Comparison of ENCODE assay signal across 10 cellular contexts in genomic region chr17:7587831-7588230, GRCh38. TPM values are rescaled to one million over a fixed set of nuclear protein-coding genes. Genes with fewer than 3 reads are reported as not detected.
DNase-seq lines count a peak whose midpoint lies in the region; ATAC-seq and TF ChIP-seq lines count a peak whose summit lies in the region.
"Had no signal": no experiment of that assay in that cellular context is flagged by ENCODE, and none has a peak within 500 bp of the region (broad histone marks: within the 10 kb centered on the region; RNA-seq: fewer than 3 reads in every experiment).

No MANE protein-coding gene starts in this region.

- H3K9me3 Mint-ChIP-seq in GM23338, result no peaks in the 10 kb centered on the region
- H3K9me3 Mint-ChIP-seq: activated naive CD8-positive, alpha-beta T cell treated with anti-CD3 and anti-CD28 coated beads, Interleukin-2, amount 10 ng/mL, durations not matched to agents 7 days and 5 days had no signal

- H3K9me2 ChIP-seq in GM23338 (ENCODE audit: insufficient read depth), result no peaks in the 10 kb centered on the region; the same call in 1 of the 2 replicates

- no peak for TF ChIP-seq POLR2A in esophagus muscularis mucosa (IDR thresholded peaks at IDR 0.05; ENCODE audit: low read depth)
- no peak for TF ChIP-seq POLR2A in gastrocnemius medialis (IDR thresholded peaks at IDR 0.05)

- no peak for TF ChIP-seq EP300 in esophagus muscularis mucosa (IDR thresholded peaks at IDR 0.05)

- peaks cover 31% of the 10 kb centered on the region for H3F3A ChIP-seq in GM23338 (replicated peaks; ENCODE audit: low read depth)

- peaks cover 21% of the 10 kb centered on the region for H3K79me2 ChIP-seq in GM23338 (replicated peaks; ENCODE audit: insufficient read depth)

- H2AFZ ChIP-seq in GM23338, result no peak overlapping the region

- in situ Hi-C loops in gastrocnemius medialis (cut with MboI; ENCODE audit: low sequenced_read_pairs in 4 of 4), result no loop called here

- 41% methylated on average over 3 of the region's 5 CpGs for WGBS in esophagus muscularis mucosa

- ATAC-seq in GM23338 (no peak), RWPE2 (ENCODE audit: low read depth) (peak; percentile 33), gastrocnemius medialis (no peak), GM21390 (IDR thresholded peaks at IDR 0.05; ENCODE audit: unreplicated experiment) (no peak), HG03196 (IDR thresholded peaks at IDR 0.05; ENCODE audit: unreplicated experiment) (no peak), HG03354 (IDR thresholded peaks at IDR 0.05; ENCODE audit: poor library complexity, severe bottlenecking, unreplicated experiment) (no peak)

- intact Hi-C loops in esophagus muscularis mucosa (cut with DNase I) (loop anchor here (2.0 kb wide), 1 partner anchor 73 kb away; no protein-coding TSS in a partner anchor), gastrocnemius medialis (cut with DNase I; ENCODE audit: low total_unique reads) (loop anchor here (2.0 kb wide), 1 partner anchor 27 kb away; the partner anchor contains the start of gene SENP3)

- peak overlapping the region; percentile 46; the same call in 2 of the 3 replicates for H3K4me3 Mint-ChIP-seq in GM23338
- H3K4me3 Mint-ChIP-seq: activated naive CD8-positive, alpha-beta T cell treated with anti-CD3 and anti-CD28 coated beads, Interleukin-2, amount 10 ng/mL, durations not matched to agents 7 days and 5 days had no signal

- H4K20me1 ChIP-seq in GM23338 (replicated peaks; ENCODE audit: insufficient read depth), result no peaks in the 10 kb centered on the region

- H3K27me3 ChIP-seq in GM23338 (ENCODE audit: insufficient read depth), result no peaks in the 10 kb centered on the region
- H3K27me3 ChIP-seq in RWPE2 (ENCODE audit: insufficient read depth, poor library complexity, severe bottlenecking), result no peaks in the 10 kb centered on the region
- no peaks in the 10 kb centered on the region for H3K27me3 ChIP-seq in esophagus muscularis mucosa
- no peaks in the 10 kb centered on the region for H3K27me3 ChIP-seq in gastrocnemius medialis

- no peak overlapping the region for H3K27ac Mint-ChIP-seq in GM23338

- H3K4me1 ChIP-seq in GM23338 (ENCODE audit: insufficient read depth) (peaks cover 23% of the 10 kb centered on the region), RWPE2 (ENCODE audit: insufficient read depth, poor library complexity, severe bottlenecking) (peaks cover 22% of the 10 kb centered on the region), esophagus muscularis mucosa (peaks cover 42 to 71% (median 66%) of the 10 kb centered on the region in 4 donors), gastrocnemius medialis (peaks cover 32 to 43% of the 10 kb centered on the region in 2 donors)

- no peaks in the 10 kb centered on the region for H3K9me3 ChIP-seq in RWPE2 (ENCODE audit: severe bottlenecking)
- no peaks in the 10 kb centered on the region for H3K9me3 ChIP-seq in esophagus muscularis mucosa
- H3K9me3 ChIP-seq in gastrocnemius medialis, result no peaks in the 10 kb centered on the region

- H3K36me3 ChIP-seq in GM23338 (ENCODE audit: insufficient read depth) (peaks cover 11% of the 10 kb centered on the region; the same call in 1 of the 2 replicates), RWPE2 (ENCODE audit: low read depth) (peaks cover 43% of the 10 kb centered on the region), esophagus muscularis mucosa (peaks cover 18 to 39% (median 37%) of the 10 kb centered on the region in 4 donors), gastrocnemius medialis (peaks cover 0 to 42% of the 10 kb centered on the region in 2 donors)

- peak overlapping the region; percentile 99; the same call in 1 of the 2 replicates for H3K4me2 ChIP-seq in GM23338
- H3K4me2 ChIP-seq: KMS-11 had no signal

- H3K27me3 Mint-ChIP-seq in GM23338 (ENCODE audit: insufficient read depth, low read depth, poor library complexity), result peaks cover 27% of the 10 kb centered on the region
- H3K27me3 Mint-ChIP-seq: activated naive CD8-positive, alpha-beta T cell treated with anti-CD3 and anti-CD28 coated beads, Interleukin-2, amount 10 ng/mL, durations not matched to agents 7 days and 5 days had no signal

- no peak overlapping the region for H3K27ac ChIP-seq in GM23338 (ENCODE audit: low read depth)
- H3K27ac ChIP-seq in RWPE2 (ENCODE audit: poor library complexity, severe bottlenecking), result peak overlapping the region; percentile 97
- peak overlapping the region; percentile 78 to 86 (median 83) for H3K27ac ChIP-seq in esophagus muscularis mucosa (replicated peaks in 1 of 4)
- H3K27ac ChIP-seq in gastrocnemius medialis, result peak overlapping the region in 3 of 4 donors; percentile 37 to 81 (median 81)
- H3K27ac ChIP-seq: KMS-11 had no signal

- no peak for TF ChIP-seq CTCF in GM23338 (conservative IDR thresholded peaks at IDR 0.05; ENCODE audit: low read depth in 2 of 2)
- no peak for TF ChIP-seq CTCF in RWPE2 (IDR thresholded peaks at IDR 0.05; ENCODE audit: poor library complexity, severe bottlenecking)
- TF ChIP-seq CTCF in esophagus muscularis mucosa (IDR thresholded peaks at IDR 0.05), result no peak
- TF ChIP-seq CTCF in gastrocnemius medialis (IDR thresholded peaks at IDR 0.05 in 4 of 5, conservative IDR thresholded peaks at IDR 0.05 in 1 of 5), result no peak

- H3K4me3 ChIP-seq in GM23338 (peak overlapping the region; percentile 88; the same call in 1 of the 2 replicates), RWPE2 (ENCODE audit: severe bottlenecking) (peak overlapping the region; percentile 66), esophagus muscularis mucosa (peak overlapping the region; percentile 61 to 64 (median 62)), gastrocnemius medialis (no peak overlapping the region)

- DNase-seq in GM23338 (ENCODE audit: low spot score) (no peak), RWPE2 (ENCODE audit: low spot score) (peak; percentile 86), esophagus muscularis mucosa (ENCODE audit: extremely low spot score) (no peak), gastrocnemius medialis (no peak), HPDE6-E6E7 (ENCODE audit: extremely low spot score) (no peak)
- DNase-seq: activated naive CD8-positive, alpha-beta T cell treated with anti-CD3 and anti-CD28 coated beads, Interleukin-2, amount 10 ng/mL, durations not matched to agents 7 days and 5 days had no signal

- H3K36me3 Mint-ChIP-seq in GM23338 (ENCODE audit: low read depth), result peaks cover 49% of the 10 kb centered on the region

- peaks cover 42% of the 10 kb centered on the region for H3K4me1 Mint-ChIP-seq in GM23338

TF ChIP-seq in GM23338, 12 proteins besides CTCF, POLR2A, EP300 and RAD21 (continues in another document):
- TF ChIP-seq REST (IDR thresholded peaks at IDR 0.05; ENCODE audit: unreplicated experiment) (no peak), JUNB (IDR thresholded peaks at IDR 0.05; ENCODE audit: unreplicated experiment) (no peak), ZNF114 (CRISPR knock-in tag; IDR thresholded peaks at IDR 0.05) (no peak), STAT1 (IDR thresholded peaks at IDR 0.05; ENCODE audit: unreplicated experiment) (no peak)

RNA-seq across cellular contexts. Expression of gene SOX15, which starts 2.1 kb away (rescaled TPM):
- total RNA-seq in GM23338 (2014; rRNA removed; shearing (Covaris generic)), result 23.6 and 43.0 TPM in 2 replicates
- 29.9 and 37.7 TPM in 2 replicates for polyA plus RNA-seq in GM23338 (2016; fragmentation: Nextera tagmentation; extraction: Ambion mirVana)
- total RNA-seq in esophagus muscularis mucosa (10 to 100 TPM in 2 of 4 donors, 1 to 10 TPM in 2; 2.9 to 14.6 (median 10.9) TPM), gastrocnemius medialis (1 to 10 TPM in 2 of 4 donors, under 1 TPM in 1, not detected in 1; 0.66 to 1.3 (median 1.1) TPM)

RNA-seq across cellular contexts. Expression of gene MPDU1, which starts 4.2 kb away (rescaled TPM):
- 196 and 216 TPM in 2 replicates for total RNA-seq in GM23338 (2014; rRNA removed; shearing (Covaris generic))
- 65.1 and 65.8 TPM in 2 replicates for polyA plus RNA-seq in GM23338 (2016; fragmentation: Nextera tagmentation; extraction: Ambion mirVana)
- total RNA-seq in esophagus muscularis mucosa (10 to 100 TPM; 26.0 to 50.4 (median 31.5) TPM), gastrocnemius medialis (100 to 1,000 TPM in 2 of 4 donors, 10 to 100 TPM in 2; 55.9 to 157 (median 101) TPM)

RNA-seq across cellular contexts. Expression of gene CD68, which starts 8.4 kb away (rescaled TPM):
- 0.62 TPM in 1 of 2 replicates, not detected in the other for total RNA-seq in GM23338 (2014; rRNA removed; shearing (Covaris generic))
- not detected in 2 replicates for polyA plus RNA-seq in GM23338 (2016; fragmentation: Nextera tagmentation; extraction: Ambion mirVana)
- total RNA-seq in esophagus muscularis mucosa (10 to 100 TPM; 34.5 to 70.7 (median 44.7) TPM), gastrocnemius medialis (10 to 100 TPM; 10.1 to 66.5 (median 20.3) TPM)

RNA-seq across cellular contexts. Expression of gene SENP3, which starts 26.1 kb away (rescaled TPM):
- total RNA-seq in GM23338 (2014; rRNA removed; shearing (Covaris generic)), result 125 and 138 TPM in 2 replicates
- polyA plus RNA-seq in GM23338 (2016; fragmentation: Nextera tagmentation; extraction: Ambion mirVana), result 5.5 and 6.5 TPM in 2 replicates
- total RNA-seq in esophagus muscularis mucosa (10 to 100 TPM; 54.0 to 79.1 (median 72.4) TPM), gastrocnemius medialis (10 to 100 TPM; 63.6 to 71.5 (median 68.8) TPM)

RNA-seq across cellular contexts. Expression of gene FXR2, which starts 26.9 kb away (rescaled TPM):
- 20.3 and 24.4 TPM in 2 replicates for total RNA-seq in GM23338 (2014; rRNA removed; shearing (Covaris generic))
- polyA plus RNA-seq in GM23338 (2016; fragmentation: Nextera tagmentation; extraction: Ambion mirVana), result 8.6 and 10.9 TPM in 2 replicates
- 10 to 100 TPM; 38.2 to 65.8 (median 50.2) TPM for total RNA-seq in esophagus muscularis mucosa
- 100 to 1,000 TPM; 100 to 174 (median 140) TPM for total RNA-seq in gastrocnemius medialis

Comparison
In these comparisons a context has a peak if more than half of its experiments do, and no peak if none do; other contexts are left out.
1. H3K4me3 ChIP-seq: peak in GM23338 (single experiment), RWPE2 (single experiment) and esophagus muscularis mucosa (4 of 4); none in gastrocnemius medialis (0 of 4).